In the genomic region with DNA sequence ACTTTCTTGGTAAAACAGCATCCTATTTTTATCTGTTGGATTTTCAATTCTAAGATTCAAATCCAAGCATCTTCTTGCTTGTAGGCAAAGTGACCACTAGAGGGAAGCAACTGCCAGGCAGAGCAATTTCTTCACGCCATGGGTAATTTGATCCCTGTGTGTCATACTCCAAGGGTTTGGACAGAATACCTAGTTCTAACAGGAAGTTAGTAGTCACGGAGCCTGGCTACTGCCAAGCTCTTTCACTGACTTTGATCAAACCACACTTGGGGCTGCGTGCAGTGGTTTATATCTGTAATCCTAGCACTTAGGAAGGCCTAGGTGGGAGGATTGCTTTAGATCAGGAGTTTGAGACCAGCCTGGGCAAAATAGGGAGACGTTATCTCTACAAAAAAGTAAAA, we compare ENCODE assay signal across 1 cellular context.
A peak's percentile ranks its signal among the peaks of the same experiment; 100 is the strongest.
TF ChIP-seq lines count a peak whose summit lies in the region.

No MANE protein-coding gene starts in this region.

TF ChIP-seq in HepG2, 621 proteins besides CTCF, POLR2A, EP300 and RAD21 (continued from another document):
- TF ChIP-seq SIX1 (CRISPR knock-in tag; IDR thresholded peaks at IDR 0.05; ENCODE audit: borderline replicate concordance) (peak; percentile 99), SIX4 (CRISPR knock-in tag; IDR thresholded peaks at IDR 0.05) (peak; percentile 98), SNAPC5 (CRISPR knock-in tag; IDR thresholded peaks at IDR 0.05; ENCODE audit: borderline replicate concordance) (no peak), FOXJ3 (CRISPR knock-in tag; IDR thresholded peaks at IDR 0.05; ENCODE audit: borderline replicate concordance) (no peak), ATF7 (IDR thresholded peaks at IDR 0.05) (no peak), ATF7 (CRISPR knock-in tag; IDR thresholded peaks at IDR 0.05) (no peak)
